Comparison of ENCODE assay signal across 11 cellular contexts in genomic region chr6:7148100-7148822, GRCh38. TPM values are rescaled to one million over a fixed set of nuclear protein-coding genes. Genes with fewer than 3 reads are reported as not detected.
A peak's percentile ranks its signal among the peaks of the same experiment; 100 is the strongest.
DNase-seq lines count a peak whose midpoint lies in the region; ATAC-seq and TF ChIP-seq lines count a peak whose summit lies in the region.
"Had no signal": no experiment of that assay in that cellular context is flagged by ENCODE, and none has a peak within 500 bp of the region (broad histone marks: within the 10 kb centered on the region; RNA-seq: fewer than 3 reads in every experiment).

No MANE protein-coding gene starts in this region.

- peaks cover 63 to 89% (median 82%) of the 10 kb centered on the region in 3 donors for H3K4me1 Mint-ChIP-seq in CD8-positive, alpha-beta memory T cell
- peaks cover 76% of the 10 kb centered on the region for H3K4me1 Mint-ChIP-seq in dendritic cell treated with granulocyte-macrophage colony-stimulating factor and Interleukin-4, amounts not matched to agents 40 ng/mL and 50 ng/mL, for 4 days (ENCODE audit: low read depth)

- H3K9me3 ChIP-seq in CD8-positive, alpha-beta memory T cell (ENCODE audit: low read length), result no peaks in the 10 kb centered on the region
- H3K9me3 ChIP-seq in MG63 (no peaks in the 10 kb centered on the region), neutrophil (no peaks in the 10 kb centered on the region)

- no peak for ATAC-seq in GM18502 (IDR thresholded peaks at IDR 0.05; ENCODE audit: poor library complexity, unreplicated experiment)

- H3K27ac ChIP-seq in CD8-positive, alpha-beta memory T cell (ENCODE audit: low read depth, low read length), result peak overlapping the region; percentile 73
- H3K27ac ChIP-seq in neutrophil, result peak overlapping the region; percentile 37
- H3K27ac ChIP-seq: KMS-11 had no signal

- H3K36me3 ChIP-seq in CD8-positive, alpha-beta memory T cell (ENCODE audit: insufficient read depth, low read length), result no peaks in the 10 kb centered on the region
- H3K36me3 ChIP-seq in MG63 (peaks cover 9% of the 10 kb centered on the region; the same call in 1 of the 2 replicates), neutrophil (no peaks in the 10 kb centered on the region)

- peaks cover 0 to 5% (median 3%) of the 10 kb centered on the region in 3 donors for H3K36me3 Mint-ChIP-seq in CD8-positive, alpha-beta memory T cell
- H3K36me3 Mint-ChIP-seq in dendritic cell treated with granulocyte-macrophage colony-stimulating factor and Interleukin-4, amounts not matched to agents 40 ng/mL and 50 ng/mL, for 4 days (ENCODE audit: low read depth), result peaks cover 60% of the 10 kb centered on the region

- CTCF ChIA-PET in CD8-positive, alpha-beta memory T cell (lab: Charles Lee), result no interaction called here

- no peaks in the 10 kb centered on the region for H3K27me3 ChIP-seq in CD8-positive, alpha-beta memory T cell (ENCODE audit: insufficient read depth, low read length, poor library complexity, severe bottlenecking)
- H3K27me3 ChIP-seq in MG63 (no peaks in the 10 kb centered on the region), neutrophil (no peaks in the 10 kb centered on the region)

- peaks cover 55% of the 10 kb centered on the region for H3K4me1 ChIP-seq in CD8-positive, alpha-beta memory T cell (ENCODE audit: insufficient read depth, low read length)
- H3K4me1 ChIP-seq in neutrophil (ENCODE audit: control insufficient read depth in 1 of 2, insufficient read depth in 1 of 2, low read depth in 1 of 2, low read length in 1 of 2), result peaks cover 64 to 73% of the 10 kb centered on the region in 2 experiments

- H3K4me3 ChIP-seq in CD8-positive, alpha-beta memory T cell (ENCODE audit: low read length), result no peak overlapping the region
- H3K4me3 ChIP-seq in MG63 (no peak overlapping the region), neutrophil (ENCODE audit: low read depth in 1 of 2, low read length in 1 of 2) (no peak overlapping the region)
- H3K4me3 ChIP-seq: skin epidermis had no signal

- no peak for TF ChIP-seq CTCF in neutrophil (IDR thresholded peaks at IDR 0.05)

- POLR2A ChIA-PET in CD8-positive, alpha-beta memory T cell (lab: Charles Lee), result interaction anchor here (0.7 kb wide), 1 partner anchor 571 kb away, joined by 3 read pairs; no protein-coding TSS in a partner anchor

- H3K4me3 Mint-ChIP-seq in CD8-positive, alpha-beta memory T cell, result no peak overlapping the region
- H3K4me3 Mint-ChIP-seq in dendritic cell treated with granulocyte-macrophage colony-stimulating factor and Interleukin-4, amounts not matched to agents 40 ng/mL and 50 ng/mL, for 4 days, result no peak overlapping the region

- DNase-seq in CD8-positive, alpha-beta memory T cell, result no peak
- DNase-seq in MG63 (peak; percentile 83), iPS-NIHi7 (ENCODE audit: extremely low spot score) (no peak), OCI-M1 (lab: John Stamatoyannopoulos, UW) (no peak)
- no peak for DNase-seq in NK-92 treated with Interleukin-12 subunit alpha and Interleukin-12 subunit beta, amount 100 ng/mL, for 24 hours (lab: John Stamatoyannopoulos, UW)
- DNase-seq: SHP77 treated with DMSO at 0.1 percent for 48 hours had no signal

- no peaks in the 10 kb centered on the region for H3K9me3 Mint-ChIP-seq in CD8-positive, alpha-beta memory T cell
- no peaks in the 10 kb centered on the region for H3K9me3 Mint-ChIP-seq in dendritic cell treated with granulocyte-macrophage colony-stimulating factor and Interleukin-4, amounts not matched to agents 40 ng/mL and 50 ng/mL, for 4 days

- H3K27ac Mint-ChIP-seq in CD8-positive, alpha-beta memory T cell, result no peak overlapping the region
- peak overlapping the region; percentile 90 for H3K27ac Mint-ChIP-seq in dendritic cell treated with granulocyte-macrophage colony-stimulating factor and Interleukin-4, amounts not matched to agents 40 ng/mL and 50 ng/mL, for 4 days

- intact Hi-C loops in dendritic cell treated with granulocyte-macrophage colony-stimulating factor and Interleukin-4, amounts not matched to agents 40 ng/mL and 50 ng/mL, for 4 days (cut with micrococcal nuclease), result no loop called here

- H3K27me3 Mint-ChIP-seq in CD8-positive, alpha-beta memory T cell, result no peaks in the 10 kb centered on the region
- no peaks in the 10 kb centered on the region for H3K27me3 Mint-ChIP-seq in dendritic cell treated with granulocyte-macrophage colony-stimulating factor and Interleukin-4, amounts not matched to agents 40 ng/mL and 50 ng/mL, for 4 days

RNA-seq across cellular contexts. Expression of gene RREB1, which starts 40.5 kb away (rescaled TPM):
- 10 to 100 TPM; 17.7 to 18.7 TPM for total RNA-seq in CD8-positive, alpha-beta memory T cell
- polyA plus RNA-seq in CD8-positive, alpha-beta memory T cell, result 8.5 TPM
- total RNA-seq in MG63 (2014; rRNA removed; shearing (Covaris generic); ENCODE audit: low replicate concordance), result 16.5 and 17.2 TPM in 2 replicates
